Comparison of ENCODE assay signal across 17 cellular contexts in the genomic region with DNA sequence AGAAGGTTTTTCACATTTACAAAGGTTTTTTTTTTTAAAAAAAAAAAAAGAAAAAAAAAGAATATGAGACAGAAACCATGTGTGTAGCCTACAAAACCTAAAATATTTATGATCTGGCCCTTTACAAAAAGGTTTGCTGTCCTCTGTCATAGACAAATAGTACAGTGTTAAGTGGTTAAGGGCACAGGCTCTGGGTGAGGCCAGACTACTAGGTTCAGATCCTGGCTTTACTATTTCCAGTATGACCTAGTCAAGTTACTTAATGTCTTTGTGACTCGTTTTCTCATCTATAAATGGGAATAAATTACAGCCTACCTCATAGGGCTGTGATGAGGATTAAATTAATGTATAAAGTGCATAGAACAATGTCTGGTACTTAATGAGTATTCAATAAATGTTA.
"Had no signal": no experiment of that assay in that cellular context is flagged by ENCODE, and none has a peak within 500 bp of the region (broad histone marks: within the 10 kb centered on the region; RNA-seq: fewer than 3 reads in every experiment).

No MANE protein-coding gene starts in this region.

- H3K27me3 ChIP-seq: brain microvascular endothelial cell, gastroesophageal sphincter, neutrophil, transverse colon had no signal

- H3K4me3 ChIP-seq: gastroesophageal sphincter, transverse colon had no signal

- ATAC-seq: gastroesophageal sphincter; left lobe of liver; natural killer cell; stimulated activated memory B cell treated with anti-CD40 and anti-IgM and Interleukin-4, amounts not matched to agents 10 μg/mL and 1 μg/mL and 100 μg/mL, for 72 hours had no signal

- DNase-seq: activated CD4-positive, alpha-beta T cell treated with anti-CD3 and anti-CD28 coated beads, Interleukin-2, amount 50 U/mL, for 1 hour; activated CD8-positive, alpha-beta memory T cell treated with anti-CD3 and anti-CD28 coated beads for 24 hours; activated naive CD4-positive, alpha-beta T cell; activated naive CD8-positive, alpha-beta T cell treated with anti-CD3 and anti-CD28 coated beads, Interleukin-2, amount 10 ng/mL, durations not matched to agents 7 days and 5 days; brain microvascular endothelial cell; dermis blood vessel endothelial cell; islet precursor cell; mesendoderm; natural killer cell; retina; stimulated activated CD4-positive, alpha-beta T cell treated with anti-CD3 and anti-CD28 coated beads, Interleukin-2, amount 100 ng/mL, for 48 hours; transverse colon had no signal

- H3K9me3 ChIP-seq: gastroesophageal sphincter, neutrophil, transverse colon had no signal

- H3K27ac ChIP-seq: brain microvascular endothelial cell, epithelial cell of prostate, neutrophil, transverse colon had no signal

- H3K36me3 ChIP-seq: brain microvascular endothelial cell, gastroesophageal sphincter, neutrophil, transverse colon had no signal
